1 cellular context compared by ENCODE assay signal in the genomic region with DNA sequence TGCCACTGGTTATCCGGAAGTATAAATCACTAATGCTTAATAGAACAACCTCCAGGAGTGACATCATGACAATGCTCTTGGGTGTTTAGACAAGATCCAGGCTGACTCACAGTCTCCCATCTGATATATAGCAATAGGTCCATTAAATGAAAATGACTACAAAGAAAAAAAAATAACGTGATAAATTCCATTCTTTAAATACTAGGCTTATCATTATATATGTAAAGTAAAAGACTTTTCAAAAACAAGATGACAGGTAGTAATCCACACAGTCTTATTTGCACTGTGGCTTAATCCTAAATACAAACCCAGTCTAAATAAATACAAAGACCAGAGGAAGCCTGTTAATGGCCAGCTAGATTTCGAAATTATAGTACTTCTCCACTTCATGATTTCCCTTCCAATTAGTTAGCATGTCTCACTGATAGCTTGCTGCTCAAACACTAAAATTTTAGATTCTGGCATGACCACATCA.
A peak's percentile ranks its signal among the peaks of the same experiment; 100 is the strongest.
TF ChIP-seq lines count a peak whose summit lies in the region.

No MANE protein-coding gene starts in this region.

TF ChIP-seq in HepG2, 621 proteins besides CTCF, POLR2A, EP300 and RAD21 (continued from another document and continues in another):
- TF ChIP-seq, protein P1, sequence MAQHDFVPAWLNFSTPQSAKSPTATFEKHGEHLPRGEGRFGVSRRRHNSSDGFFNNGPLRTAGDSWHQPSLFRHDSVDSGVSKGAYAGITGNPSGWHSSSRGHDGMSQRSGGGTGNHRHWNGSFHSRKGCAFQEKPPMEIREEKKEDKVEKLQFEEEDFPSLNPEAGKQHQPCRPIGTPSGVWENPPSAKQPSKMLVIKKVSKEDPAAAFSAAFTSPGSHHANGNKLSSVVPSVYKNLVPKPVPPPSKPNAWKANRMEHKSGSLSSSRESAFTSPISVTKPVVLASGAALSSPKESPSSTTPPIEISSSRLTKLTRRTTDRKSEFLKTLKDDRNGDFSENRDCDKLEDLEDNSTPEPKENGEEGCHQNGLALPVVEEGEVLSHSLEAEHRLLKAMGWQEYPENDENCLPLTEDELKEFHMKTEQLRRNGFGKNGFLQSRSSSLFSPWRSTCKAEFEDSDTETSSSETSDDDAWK (CRISPR knock-in tag; IDR thresholded peaks at IDR 0.05), result no peak
- peak; percentile 73; the same call in 1 of the 2 replicates for TF ChIP-seq CREM (IDR thresholded peaks at IDR 0.05)
- no peak for TF ChIP-seq CREM (CRISPR knock-in tag; IDR thresholded peaks at IDR 0.05)
- no peak for TF ChIP-seq SETDB1 (CRISPR knock-in tag; IDR thresholded peaks at IDR 0.05; ENCODE audit: borderline replicate concordance)
- no peak for TF ChIP-seq ZBTB39 (CRISPR knock-in tag; IDR thresholded peaks at IDR 0.05)
- TF ChIP-seq THRA (CRISPR knock-in tag; IDR thresholded peaks at IDR 0.05; ENCODE audit: borderline replicate concordance), result 0 out of 2 replicates have a peak, but pooled peaks have one; percentile 33
- TF ChIP-seq SATB2 (CRISPR knock-in tag; IDR thresholded peaks at IDR 0.05), result peak; percentile 95
- TF ChIP-seq ZNF619 (CRISPR knock-in tag; IDR thresholded peaks at IDR 0.05), result no peak
- TF ChIP-seq, protein P2, sequence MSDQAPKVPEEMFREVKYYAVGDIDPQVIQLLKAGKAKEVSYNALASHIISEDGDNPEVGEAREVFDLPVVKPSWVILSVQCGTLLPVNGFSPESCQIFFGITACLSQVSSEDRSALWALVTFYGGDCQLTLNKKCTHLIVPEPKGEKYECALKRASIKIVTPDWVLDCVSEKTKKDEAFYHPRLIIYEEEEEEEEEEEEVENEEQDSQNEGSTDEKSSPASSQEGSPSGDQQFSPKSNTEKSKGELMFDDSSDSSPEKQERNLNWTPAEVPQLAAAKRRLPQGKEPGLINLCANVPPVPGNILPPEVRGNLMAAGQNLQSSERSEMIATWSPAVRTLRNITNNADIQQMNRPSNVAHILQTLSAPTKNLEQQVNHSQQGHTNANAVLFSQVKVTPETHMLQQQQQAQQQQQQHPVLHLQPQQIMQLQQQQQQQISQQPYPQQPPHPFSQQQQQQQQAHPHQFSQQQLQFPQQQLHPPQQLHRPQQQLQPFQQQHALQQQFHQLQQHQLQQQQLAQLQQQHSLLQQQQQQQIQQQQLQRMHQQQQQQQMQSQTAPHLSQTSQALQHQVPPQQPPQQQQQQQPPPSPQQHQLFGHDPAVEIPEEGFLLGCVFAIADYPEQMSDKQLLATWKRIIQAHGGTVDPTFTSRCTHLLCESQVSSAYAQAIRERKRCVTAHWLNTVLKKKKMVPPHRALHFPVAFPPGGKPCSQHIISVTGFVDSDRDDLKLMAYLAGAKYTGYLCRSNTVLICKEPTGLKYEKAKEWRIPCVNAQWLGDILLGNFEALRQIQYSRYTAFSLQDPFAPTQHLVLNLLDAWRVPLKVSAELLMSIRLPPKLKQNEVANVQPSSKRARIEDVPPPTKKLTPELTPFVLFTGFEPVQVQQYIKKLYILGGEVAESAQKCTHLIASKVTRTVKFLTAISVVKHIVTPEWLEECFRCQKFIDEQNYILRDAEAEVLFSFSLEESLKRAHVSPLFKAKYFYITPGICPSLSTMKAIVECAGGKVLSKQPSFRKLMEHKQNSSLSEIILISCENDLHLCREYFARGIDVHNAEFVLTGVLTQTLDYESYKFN (CRISPR knock-in tag; conservative IDR thresholded peaks at IDR 0.05), result peak; percentile 71
- no peak for TF ChIP-seq ZNF224 (CRISPR knock-in tag; IDR thresholded peaks at IDR 0.05)
- no peak for TF ChIP-seq MTERF4 (CRISPR knock-in tag; IDR thresholded peaks at IDR 0.05)
- TF ChIP-seq CBX2 (IDR thresholded peaks at IDR 0.05; ENCODE audit: low read depth, low read length), result no peak
- TF ChIP-seq CBX2 (CRISPR knock-in tag; IDR thresholded peaks at IDR 0.05; ENCODE audit: low read depth), result no peak
- no peak for TF ChIP-seq GRHL1 (CRISPR knock-in tag; conservative IDR thresholded peaks at IDR 0.05)
- no peak for TF ChIP-seq BHLHE40 (IDR thresholded peaks at IDR 0.05; ENCODE audit: low read length)
- TF ChIP-seq HMG20B (CRISPR knock-in tag; conservative IDR thresholded peaks at IDR 0.05), result peak; percentile 82; the same call in 1 of the 2 replicates
- 0 out of 2 replicates have a peak, but pooled peaks have one; percentile 27 for TF ChIP-seq CBFB (CRISPR knock-in tag; IDR thresholded peaks at IDR 0.05)
- TF ChIP-seq PITX1 (CRISPR knock-in tag; IDR thresholded peaks at IDR 0.05), result peak; percentile 66; the same call in 1 of the 2 replicates
- no peak for TF ChIP-seq MXD1 (CRISPR knock-in tag; IDR thresholded peaks at IDR 0.05)
- TF ChIP-seq, protein P3, sequence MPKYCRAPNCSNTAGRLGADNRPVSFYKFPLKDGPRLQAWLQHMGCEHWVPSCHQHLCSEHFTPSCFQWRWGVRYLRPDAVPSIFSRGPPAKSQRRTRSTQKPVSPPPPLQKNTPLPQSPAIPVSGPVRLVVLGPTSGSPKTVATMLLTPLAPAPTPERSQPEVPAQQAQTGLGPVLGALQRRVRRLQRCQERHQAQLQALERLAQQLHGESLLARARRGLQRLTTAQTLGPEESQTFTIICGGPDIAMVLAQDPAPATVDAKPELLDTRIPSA (CRISPR knock-in tag; IDR thresholded peaks at IDR 0.05; ENCODE audit: borderline replicate concordance), result no peak
- TF ChIP-seq RCOR2 (CRISPR knock-in tag; IDR thresholded peaks at IDR 0.05), result peak; percentile 56; the same call in 1 of the 2 replicates
- peak; percentile 88 for TF ChIP-seq GATAD2A (CRISPR knock-in tag; IDR thresholded peaks at IDR 0.05)
- TF ChIP-seq, protein P4, sequence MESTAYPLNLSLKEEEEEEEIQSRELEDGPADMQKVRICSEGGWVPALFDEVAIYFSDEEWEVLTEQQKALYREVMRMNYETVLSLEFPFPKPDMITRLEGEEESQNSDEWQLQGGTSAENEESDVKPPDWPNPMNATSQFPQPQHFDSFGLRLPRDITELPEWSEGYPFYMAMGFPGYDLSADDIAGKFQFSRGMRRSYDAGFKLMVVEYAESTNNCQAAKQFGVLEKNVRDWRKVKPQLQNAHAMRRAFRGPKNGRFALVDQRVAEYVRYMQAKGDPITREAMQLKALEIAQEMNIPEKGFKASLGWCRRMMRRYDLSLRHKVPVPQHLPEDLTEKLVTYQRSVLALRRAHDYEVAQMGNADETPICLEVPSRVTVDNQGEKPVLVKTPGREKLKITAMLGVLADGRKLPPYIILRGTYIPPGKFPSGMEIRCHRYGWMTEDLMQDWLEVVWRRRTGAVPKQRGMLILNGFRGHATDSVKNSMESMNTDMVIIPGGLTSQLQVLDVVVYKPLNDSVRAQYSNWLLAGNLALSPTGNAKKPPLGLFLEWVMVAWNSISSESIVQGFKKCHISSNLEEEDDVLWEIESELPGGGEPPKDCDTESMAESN (CRISPR knock-in tag; conservative IDR thresholded peaks at IDR 0.05), result no peak
- TF ChIP-seq ZNF570 (CRISPR knock-in tag; IDR thresholded peaks at IDR 0.05; ENCODE audit: borderline replicate concordance), result no peak
- no peak for TF ChIP-seq TMF1 (CRISPR knock-in tag; IDR thresholded peaks at IDR 0.05; ENCODE audit: low read depth)
- no peak for TF ChIP-seq SRSF1 (optimal IDR thresholded peaks at IDR 0.05; ENCODE audit: low read depth, low read length)
- peak; percentile 14 for TF ChIP-seq TEAD3 (CRISPR knock-in tag; optimal IDR thresholded peaks at IDR 0.05; ENCODE audit: borderline replicate concordance)
- TF ChIP-seq KMT2B (CRISPR knock-in tag; IDR thresholded peaks at IDR 0.05), result no peak
- TF ChIP-seq, protein P5, sequence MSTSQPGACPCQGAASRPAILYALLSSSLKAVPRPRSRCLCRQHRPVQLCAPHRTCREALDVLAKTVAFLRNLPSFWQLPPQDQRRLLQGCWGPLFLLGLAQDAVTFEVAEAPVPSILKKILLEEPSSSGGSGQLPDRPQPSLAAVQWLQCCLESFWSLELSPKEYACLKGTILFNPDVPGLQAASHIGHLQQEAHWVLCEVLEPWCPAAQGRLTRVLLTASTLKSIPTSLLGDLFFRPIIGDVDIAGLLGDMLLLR (CRISPR knock-in tag; IDR thresholded peaks at IDR 0.05), result no peak
- no peak for TF ChIP-seq SOX6 (IDR thresholded peaks at IDR 0.05)
- TF ChIP-seq SOX6 (CRISPR knock-in tag; IDR thresholded peaks at IDR 0.05), result peak; percentile 83
- TF ChIP-seq ISX (CRISPR knock-in tag; conservative IDR thresholded peaks at IDR 0.05), result no peak
- TF ChIP-seq ZSCAN31 (CRISPR knock-in tag; IDR thresholded peaks at IDR 0.05; ENCODE audit: low read depth), result no peak
- no peak for TF ChIP-seq SP4 (CRISPR knock-in tag; IDR thresholded peaks at IDR 0.05)
- TF ChIP-seq ZNF552 (CRISPR knock-in tag; IDR thresholded peaks at IDR 0.05; ENCODE audit: borderline replicate concordance), result no peak
- TF ChIP-seq SKI (IDR thresholded peaks at IDR 0.05; ENCODE audit: partially characterized antibody), result peak; percentile 61
- TF ChIP-seq GTF2F1 (IDR thresholded peaks at IDR 0.05; ENCODE audit: low read length), result no peak
- no peak for TF ChIP-seq ZNF496 (CRISPR knock-in tag; IDR thresholded peaks at IDR 0.05; ENCODE audit: insufficient replicate concordance)
- no peak for TF ChIP-seq NCOA5 (CRISPR knock-in tag; IDR thresholded peaks at IDR 0.05)
- no peak for TF ChIP-seq CENPT (CRISPR knock-in tag; IDR thresholded peaks at IDR 0.05; ENCODE audit: low read depth)
- no peak for TF ChIP-seq ZFP91 (CRISPR knock-in tag; IDR thresholded peaks at IDR 0.05; ENCODE audit: borderline replicate concordance)
- TF ChIP-seq, protein P6, sequence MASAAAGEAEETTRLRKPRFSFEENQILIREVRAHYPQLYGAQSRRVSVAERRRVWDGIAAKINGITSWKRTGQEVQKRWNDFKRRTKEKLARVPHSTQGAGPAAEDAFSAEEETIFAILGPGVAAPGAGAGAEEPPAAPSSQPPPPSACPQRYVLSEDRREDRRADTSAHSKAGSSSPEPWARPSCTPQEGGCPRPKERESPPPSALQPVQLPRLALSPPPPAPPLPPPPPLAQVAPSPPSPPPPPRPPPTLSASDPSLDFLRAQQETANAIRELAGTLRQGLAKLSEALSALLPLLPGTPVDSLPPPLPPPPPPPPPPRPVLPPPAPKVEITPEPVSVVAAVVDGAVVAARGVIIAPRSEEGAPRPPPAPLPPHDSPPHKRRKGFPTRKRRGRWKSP (CRISPR knock-in tag; IDR thresholded peaks at IDR 0.05), result no peak
- no peak for TF ChIP-seq SRY (CRISPR knock-in tag; IDR thresholded peaks at IDR 0.05)
